In the genomic region with DNA sequence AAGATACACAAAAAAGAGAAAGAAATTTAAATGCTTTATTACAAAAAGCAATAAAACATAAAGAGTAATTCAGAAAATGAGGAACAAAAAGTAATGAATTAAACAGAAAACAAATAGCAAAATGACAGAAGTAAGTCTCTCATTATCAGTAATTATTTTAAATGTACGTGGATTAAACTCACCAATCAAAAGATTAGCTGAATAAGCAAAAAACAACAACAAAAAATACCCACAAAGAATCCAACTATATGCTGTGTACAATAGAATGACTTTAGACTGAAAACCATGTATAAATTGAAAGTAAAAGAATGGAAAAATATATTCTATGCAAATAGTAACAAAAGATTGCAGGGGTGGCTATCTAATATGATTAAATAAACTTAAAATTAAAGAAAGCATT, we compare ENCODE assay signal across 25 cellular contexts.
"Had no signal": no experiment of that assay in that cellular context is flagged by ENCODE, and none has a peak within 500 bp of the region (broad histone marks: within the 10 kb centered on the region; RNA-seq: fewer than 3 reads in every experiment).

No MANE protein-coding gene starts in this region.

- DNase-seq: cortex of kidney; effector CD8-positive, alpha-beta T cell; effector memory CD8-positive, alpha-beta T cell; endodermal cell; erythroblast; esophagus squamous epithelium; foreskin fibroblast; foreskin melanocyte; gastrocnemius medialis; glutamatergic neuron; head of caudate nucleus; heart right ventricle; hippocampal formation; left cardiac atrium; left lung; left ventricle myocardium superior; lower lobe of right lung; mesenchymal stem cell; mucosa of descending colon; naive B cell; naive thymus-derived CD8-positive, alpha-beta T cell had no signal

- H3K4me3 ChIP-seq: esophagus squamous epithelium, gastrocnemius medialis, heart right ventricle, left lung, lower lobe of right lung, mucosa of descending colon had no signal

- FAIRE-seq: islet of Langerhans, keratinocyte had no signal

- H3K27me3 ChIP-seq: esophagus squamous epithelium, gastrocnemius medialis, heart right ventricle, left lung had no signal

- H3K4me1 ChIP-seq: esophagus squamous epithelium, gastrocnemius medialis, heart right ventricle, left lung, lower lobe of right lung had no signal

- H3K27ac ChIP-seq: epithelial cell of prostate, esophagus squamous epithelium, gastrocnemius medialis, heart right ventricle, left lung, lower lobe of right lung had no signal

- H3K36me3 ChIP-seq: esophagus squamous epithelium, gastrocnemius medialis, heart right ventricle, left lung, lower lobe of right lung had no signal

- H3K9me3 ChIP-seq: gastrocnemius medialis had no signal

- ATAC-seq: effector memory CD8-positive, alpha-beta T cell; esophagus mucosa; gastrocnemius medialis; heart right ventricle; left cardiac atrium; left lung; left ventricle myocardium superior; lower lobe of right lung; mucosa of descending colon; naive thymus-derived CD8-positive, alpha-beta T cell had no signal
